Comparison of ENCODE assay signal across 18 cellular contexts in genomic region chr4:88102029-88102428, GRCh38.
"Had no signal": no experiment of that assay in that cellular context is flagged by ENCODE, and none has a peak within 500 bp of the region (broad histone marks: within the 10 kb centered on the region; RNA-seq: fewer than 3 reads in every experiment).

No MANE protein-coding gene starts in this region.

- H3K27ac Mint-ChIP-seq: naive thymus-derived CD8-positive, alpha-beta T cell; stimulated activated memory B cell treated with anti-CD40 and anti-IgM and Interleukin-4, amounts not matched to agents 10 μg/mL and 1 μg/mL and 100 μg/mL, for 72 hours; type B pancreatic cell had no signal

- H3K9me3 Mint-ChIP-seq: naive thymus-derived CD8-positive, alpha-beta T cell; stimulated activated memory B cell treated with anti-CD40 and anti-IgM and Interleukin-4, amounts not matched to agents 10 μg/mL and 1 μg/mL and 100 μg/mL, for 72 hours had no signal

- DNase-seq: dorsolateral prefrontal cortex; effector CD4-positive, alpha-beta T cell; left ventricle myocardium superior; lower lobe of right lung; naive thymus-derived CD8-positive, alpha-beta T cell; occipital lobe; ovary; posterior cingulate gyrus; psoas muscle; right cardiac atrium; sigmoid colon; spleen; stimulated activated CD4-positive, alpha-beta T cell treated with anti-CD3 and anti-CD28 coated beads, Interleukin-4, amount 100 ng/mL, for 4 hours; stimulated activated naive CD8-positive, alpha-beta T cell treated with anti-CD3 and anti-CD28 coated beads, Interleukin-15, Interleukin-2, amounts not matched to agents 100 U/mL and 50 U/mL, for 24 hours; testis; tibial artery had no signal

- H3K4me1 Mint-ChIP-seq: naive thymus-derived CD8-positive, alpha-beta T cell; stimulated activated memory B cell treated with anti-CD40 and anti-IgM and Interleukin-4, amounts not matched to agents 10 μg/mL and 1 μg/mL and 100 μg/mL, for 72 hours had no signal

- H3K27me3 Mint-ChIP-seq: type B pancreatic cell had no signal

- ATAC-seq: naive thymus-derived CD8-positive, alpha-beta T cell; psoas muscle; stimulated activated memory B cell treated with anti-CD40 and anti-IgM and Interleukin-4, amounts not matched to agents 10 μg/mL and 1 μg/mL and 100 μg/mL, for 72 hours; stimulated activated naive CD8-positive, alpha-beta T cell treated with anti-CD3 and anti-CD28 coated beads, Interleukin-15, Interleukin-2, amounts not matched to agents 100 U/mL and 50 U/mL, for 24 hours had no signal

- H3K36me3 Mint-ChIP-seq: naive thymus-derived CD8-positive, alpha-beta T cell; stimulated activated memory B cell treated with anti-CD40 and anti-IgM and Interleukin-4, amounts not matched to agents 10 μg/mL and 1 μg/mL and 100 μg/mL, for 72 hours; type B pancreatic cell had no signal

- H3K4me3 Mint-ChIP-seq: naive thymus-derived CD8-positive, alpha-beta T cell; stimulated activated memory B cell treated with anti-CD40 and anti-IgM and Interleukin-4, amounts not matched to agents 10 μg/mL and 1 μg/mL and 100 μg/mL, for 72 hours; type B pancreatic cell had no signal
